ENCODE assay signal across 38 cellular contexts in the genomic region with DNA sequence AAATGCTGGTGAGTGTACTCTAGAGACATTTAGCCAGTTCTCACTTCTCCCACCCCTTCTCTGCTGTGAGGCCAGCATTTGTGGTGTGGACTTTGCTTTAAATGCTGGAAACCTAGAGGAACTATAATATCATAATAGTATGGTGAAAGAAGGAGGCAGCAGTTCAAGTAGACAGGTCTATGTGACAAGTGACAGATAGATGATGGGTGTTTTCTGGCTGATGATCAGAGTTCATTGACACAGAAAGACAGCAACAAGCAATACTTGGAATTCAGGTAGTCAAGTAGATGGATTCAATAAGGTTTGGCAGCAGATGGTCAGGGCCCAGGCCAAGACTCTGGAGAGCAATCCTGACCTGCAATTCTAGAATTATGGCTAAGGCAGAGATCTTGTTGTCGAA.
"Had no signal": no experiment of that assay in that cellular context is flagged by ENCODE, and none has a peak within 500 bp of the region (broad histone marks: within the 10 kb centered on the region; RNA-seq: fewer than 3 reads in every experiment).

No MANE protein-coding gene starts in this region.

- H3K27ac Mint-ChIP-seq: activated naive CD4-positive, alpha-beta T cell treated with anti-CD3 and anti-CD28 coated beads for 36 hours; activated naive CD4-positive, alpha-beta T cell treated with anti-CD3 and anti-CD28 coated beads, Interleukin-2, amount 10 ng/mL, durations not matched to agents 7 days and 5 days; activated naive CD4-positive, alpha-beta T cell treated with anti-CD3 and anti-CD28 coated beads, Interleukin-2, amount 50 U/mL, for 24 hours; activated naive CD4-positive, alpha-beta T cell treated with anti-CD3 and anti-CD28 coated beads, Interleukin-2, amount 50 U/mL, for 72 hours; activated naive CD8-positive, alpha-beta T cell; activated naive CD8-positive, alpha-beta T cell treated with anti-CD3 and anti-CD28 coated beads for 36 hours; activated naive CD8-positive, alpha-beta T cell treated with anti-CD3 and anti-CD28 coated beads, Interleukin-2, amount 10 ng/mL, durations not matched to agents 7 days and 5 days; activated naive CD8-positive, alpha-beta T cell treated with anti-CD3 and anti-CD28 coated beads, Interleukin-2, amount 50 U/mL, for 24 hours; activated T-cell treated with anti-CD3 and anti-CD28 coated beads, Interleukin-2, amount 50 U/mL, for 24 hours; activated T-cell treated with anti-CD3 and anti-CD28 coated beads, Interleukin-2, amount 50 U/mL, for 72 hours; activated T-helper 1 cell treated with anti-CD3 and anti-CD28 coated beads, Interleukin-12 subunit alpha, Interleukin-12 subunit beta, Interleukin-2, Interleukin-4 antibody, amounts not matched to agents 30 ng/mL and 10 ng/mL and 1 ng/mL, durations not matched to agents 14 hours and 24 hours and 36 hours; activated T-helper 17 cell treated with anti-CD3 and anti-CD28 coated beads, Interleukin-2, amount 50 U/mL, for 72 hours; activated T-helper 2 cell treated with anti-CD3 and anti-CD28 coated beads, Interferon-gamma antibody, Interleukin-2, Interleukin-4, amounts not matched to agents 10 μg/mL and 5 μg/mL and 100 μg/mL, durations not matched to agents 14 hours and 24 hours and 36 hours; brain had no signal

- H3K4me1 Mint-ChIP-seq: activated naive CD4-positive, alpha-beta T cell treated with anti-CD3 and anti-CD28 coated beads, Interleukin-2, amount 10 ng/mL, durations not matched to agents 7 days and 5 days; activated naive CD4-positive, alpha-beta T cell treated with anti-CD3 and anti-CD28 coated beads, Interleukin-2, amount 50 U/mL, for 24 hours; activated naive CD8-positive, alpha-beta T cell treated with anti-CD3 and anti-CD28 coated beads for 36 hours; activated naive CD8-positive, alpha-beta T cell treated with anti-CD3 and anti-CD28 coated beads, Interleukin-2, amount 10 ng/mL, durations not matched to agents 7 days and 5 days; activated naive CD8-positive, alpha-beta T cell treated with anti-CD3 and anti-CD28 coated beads, Interleukin-2, amount 50 U/mL, for 24 hours; activated T-helper 17 cell treated with anti-CD3 and anti-CD28 coated beads, Interleukin-2, amount 50 U/mL, for 72 hours; central memory CD8-positive, alpha-beta T cell had no signal

- H3K36me3 ChIP-seq: adrenal gland, ascending aorta, brain microvascular endothelial cell, breast epithelium, cardiac muscle cell had no signal

- H3K36me3 Mint-ChIP-seq: activated naive CD4-positive, alpha-beta T cell treated with anti-CD3 and anti-CD28 coated beads, Interleukin-2, amount 10 ng/mL, durations not matched to agents 7 days and 5 days; activated naive CD4-positive, alpha-beta T cell treated with anti-CD3 and anti-CD28 coated beads, Interleukin-2, amount 50 U/mL, for 24 hours; activated naive CD8-positive, alpha-beta T cell; activated naive CD8-positive, alpha-beta T cell treated with anti-CD3 and anti-CD28 coated beads for 36 hours; activated naive CD8-positive, alpha-beta T cell treated with anti-CD3 and anti-CD28 coated beads, Interleukin-2, amount 10 ng/mL, durations not matched to agents 7 days and 5 days; brain had no signal

- H3K4me3 ChIP-seq: adrenal gland, ascending aorta, body of pancreas, breast epithelium, cardiac muscle cell had no signal

- H3K27me3 ChIP-seq: adrenal gland, ascending aorta, body of pancreas, brain microvascular endothelial cell, breast epithelium, cardiac muscle cell had no signal

- ATAC-seq: activated naive CD4-positive, alpha-beta T cell treated with anti-CD3 and anti-CD28 coated beads, Interleukin-2, amount 50 U/mL, for 72 hours; activated naive CD8-positive, alpha-beta T cell treated with anti-CD3 and anti-CD28 coated beads, Interleukin-2, amount 50 U/mL, for 24 hours; activated T-cell treated with anti-CD3 and anti-CD28 coated beads, Interleukin-2, amount 50 U/mL, for 4 hours; activated T-cell treated with anti-CD3 and anti-CD28 coated beads, Interleukin-2, amount 50 U/mL, for 72 hours; activated T-helper 17 cell treated with anti-CD3 and anti-CD28 coated beads, Interleukin-2, amount 50 U/mL, for 72 hours; body of pancreas had no signal

- H3K27me3 Mint-ChIP-seq: activated naive CD4-positive, alpha-beta T cell treated with anti-CD3 and anti-CD28 coated beads, Interleukin-2, amount 10 ng/mL, durations not matched to agents 7 days and 5 days; activated naive CD4-positive, alpha-beta T cell treated with anti-CD3 and anti-CD28 coated beads, Interleukin-2, amount 50 U/mL, for 24 hours; activated naive CD8-positive, alpha-beta T cell; activated naive CD8-positive, alpha-beta T cell treated with anti-CD3 and anti-CD28 coated beads for 36 hours; activated naive CD8-positive, alpha-beta T cell treated with anti-CD3 and anti-CD28 coated beads, Interleukin-2, amount 10 ng/mL, durations not matched to agents 7 days and 5 days; activated naive CD8-positive, alpha-beta T cell treated with anti-CD3 and anti-CD28 coated beads, Interleukin-2, amount 50 U/mL, for 24 hours; activated T-cell treated with anti-CD3 and anti-CD28 coated beads, Interleukin-2, amount 50 U/mL, for 24 hours; activated T-helper 17 cell treated with anti-CD3 and anti-CD28 coated beads, Interleukin-2, amount 50 U/mL, for 72 hours; brain; central memory CD8-positive, alpha-beta T cell had no signal

- DNase-seq: activated effector memory CD4-positive, alpha-beta T cell treated with anti-CD3 and anti-CD28 coated beads, Interleukin-2, amount 50 U/mL, for 16 hours; activated effector memory CD4-positive, alpha-beta T cell treated with Interleukin-2 at 50 U/mL for 16 hours; activated gamma-delta T cell; activated gamma-delta T cell treated with Interleukin-2 at 50 U/mL for 16 hours; activated naive CD4-positive, alpha-beta T cell; activated naive CD4-positive, alpha-beta T cell treated with anti-CD3 and anti-CD28 coated beads for 36 hours; activated naive CD4-positive, alpha-beta T cell treated with anti-CD3 and anti-CD28 coated beads, Interleukin-2, amount 10 ng/mL, durations not matched to agents 7 days and 5 days; activated naive CD4-positive, alpha-beta T cell treated with anti-CD3 and anti-CD28 coated beads, Interleukin-2, amount 50 U/mL, for 16 hours; activated naive CD4-positive, alpha-beta T cell treated with Interleukin-2 at 50 U/mL for 16 hours; activated naive CD8-positive, alpha-beta T cell treated with anti-CD3 and anti-CD28 coated beads for 36 hours; activated naive CD8-positive, alpha-beta T cell treated with anti-CD3 and anti-CD28 coated beads, Interleukin-2, amount 10 ng/mL, durations not matched to agents 7 days and 5 days; activated naive CD8-positive, alpha-beta T cell treated with anti-CD3 and anti-CD28 coated beads, Interleukin-2, amount 50 U/mL, for 24 hours; activated T-cell treated with anti-CD3 and anti-CD28 coated beads, Interleukin-2, amount 50 U/mL, for 1 hour; activated T-cell treated with anti-CD3 and anti-CD28 coated beads, Interleukin-2, amount 50 U/mL, for 24 hours; activated T-cell treated with anti-CD3 and anti-CD28 coated beads, Interleukin-2, amount 50 U/mL, for 4 hours; activated T-cell treated with anti-CD3 and anti-CD28 coated beads, Interleukin-2, amount 50 U/mL, for 48 hours; activated T-cell treated with anti-CD3 and anti-CD28 coated beads, Interleukin-2, amount 50 U/mL, for 72 hours; adrenal gland; amniotic stem cell; amygdala; anterior cingulate cortex; aorta; body of pancreas; brain microvascular endothelial cell; caudate nucleus; central memory CD4-positive, alpha-beta T cell; cerebellar nuclear complex had no signal

- H3K9me3 Mint-ChIP-seq: activated naive CD4-positive, alpha-beta T cell treated with anti-CD3 and anti-CD28 coated beads, Interleukin-2, amount 50 U/mL, for 24 hours; activated naive CD8-positive, alpha-beta T cell treated with anti-CD3 and anti-CD28 coated beads, Interleukin-2, amount 10 ng/mL, durations not matched to agents 7 days and 5 days had no signal

- H3K4me1 ChIP-seq: adrenal gland, body of pancreas, breast epithelium had no signal

- H3K4me3 Mint-ChIP-seq: activated naive CD4-positive, alpha-beta T cell treated with anti-CD3 and anti-CD28 coated beads for 36 hours; activated naive CD4-positive, alpha-beta T cell treated with anti-CD3 and anti-CD28 coated beads, Interleukin-2, amount 10 ng/mL, durations not matched to agents 7 days and 5 days; activated naive CD4-positive, alpha-beta T cell treated with anti-CD3 and anti-CD28 coated beads, Interleukin-2, amount 50 U/mL, for 24 hours; activated naive CD8-positive, alpha-beta T cell; activated naive CD8-positive, alpha-beta T cell treated with anti-CD3 and anti-CD28 coated beads for 36 hours; activated naive CD8-positive, alpha-beta T cell treated with anti-CD3 and anti-CD28 coated beads, Interleukin-2, amount 10 ng/mL, durations not matched to agents 7 days and 5 days; activated naive CD8-positive, alpha-beta T cell treated with anti-CD3 and anti-CD28 coated beads, Interleukin-2, amount 50 U/mL, for 24 hours; activated T-cell treated with anti-CD3 and anti-CD28 coated beads, Interleukin-2, amount 50 U/mL, for 24 hours; activated T-cell treated with anti-CD3 and anti-CD28 coated beads, Interleukin-2, amount 50 U/mL, for 4 hours; activated T-cell treated with anti-CD3 and anti-CD28 coated beads, Interleukin-2, amount 50 U/mL, for 72 hours; activated T-helper 1 cell treated with anti-CD3 and anti-CD28 coated beads, Interleukin-12 subunit alpha, Interleukin-12 subunit beta, Interleukin-2, Interleukin-4 antibody, amounts not matched to agents 30 ng/mL and 10 ng/mL and 1 ng/mL, durations not matched to agents 14 hours and 24 hours and 36 hours; activated T-helper 17 cell treated with anti-CD3 and anti-CD28 coated beads, Interleukin-2, amount 50 U/mL, for 72 hours; brain; central memory CD8-positive, alpha-beta T cell had no signal

- H3K9me3 ChIP-seq: adrenal gland, ascending aorta, body of pancreas, breast epithelium had no signal

- H3K27ac ChIP-seq: adrenal gland, ascending aorta, body of pancreas, brain microvascular endothelial cell, breast epithelium, cardiac muscle cell had no signal
